In the genomic region with DNA sequence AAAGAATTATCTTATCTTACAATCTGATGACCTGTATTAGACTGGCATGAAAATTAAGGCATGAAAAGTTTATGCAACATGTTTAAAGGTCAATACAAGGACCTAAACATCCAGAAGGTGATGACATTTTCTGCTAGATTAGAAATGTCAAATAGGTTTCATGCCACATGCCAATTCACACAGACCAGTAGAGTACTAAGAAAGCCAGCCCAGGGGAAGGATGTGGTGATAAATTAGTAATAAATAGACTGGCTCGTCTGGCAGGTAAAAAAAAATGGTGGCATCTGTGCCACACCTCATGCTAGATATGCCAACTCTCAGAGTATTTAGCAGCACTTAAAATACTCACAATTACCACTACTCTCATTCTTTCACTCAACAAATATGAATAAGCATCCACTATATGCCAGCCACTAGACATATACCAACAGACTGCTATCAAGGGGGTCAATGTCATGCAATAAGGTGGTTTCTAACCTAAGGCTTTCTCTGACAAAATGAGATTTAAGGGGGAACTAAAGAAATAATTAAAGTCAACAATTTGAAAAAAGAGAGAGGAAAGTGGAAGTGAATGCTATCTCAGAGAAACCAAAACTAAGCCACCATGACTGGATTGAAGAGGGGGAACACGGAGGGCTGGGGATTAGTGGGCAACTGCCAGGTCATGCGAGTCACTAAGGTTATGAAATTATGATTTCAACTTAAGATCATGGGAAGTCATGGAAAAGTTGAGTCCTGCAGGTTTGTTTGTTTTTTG, we compare ENCODE assay signal across 10 cellular contexts.
DNase-seq lines count a peak whose midpoint lies in the region; ATAC-seq and TF ChIP-seq lines count a peak whose summit lies in the region.
"Had no signal": no experiment of that assay in that cellular context is flagged by ENCODE, and none has a peak within 500 bp of the region (broad histone marks: within the 10 kb centered on the region; RNA-seq: fewer than 3 reads in every experiment).

No MANE protein-coding gene starts in this region.

- TF ChIP-seq CTCF in Calu3 (IDR thresholded peaks at IDR 0.05; ENCODE audit: unreplicated experiment) (no peak), GM20000 (IDR thresholded peaks at IDR 0.05; ENCODE audit: extremely low read depth, missing control alignments) (no peak), vagina (IDR thresholded peaks at IDR 0.05) (no peak)

- no peaks in the 10 kb centered on the region for H3K9me3 Mint-ChIP-seq in Calu3 (ENCODE audit: low read depth, unreplicated experiment)

- CTCF ChIA-PET in Calu3 (lab: Charles Lee): no interaction called here

- H3K36me3 Mint-ChIP-seq in Calu3 (ENCODE audit: insufficient read depth, unreplicated experiment): no peaks in the 10 kb centered on the region

- H3K4me3 ChIP-seq in vagina: no peak overlapping the region

- no peaks in the 10 kb centered on the region for H3K36me3 ChIP-seq in vagina
- H3K36me3 ChIP-seq: neutrophil had no signal

- peak; percentile 25 for ATAC-seq in HG03469 (IDR thresholded peaks at IDR 0.05; ENCODE audit: unreplicated experiment)

- H3K27me3 ChIP-seq in vagina: no peaks in the 10 kb centered on the region
- H3K27me3 ChIP-seq: neutrophil had no signal

- peak overlapping the region; percentile 11 for H3K27ac Mint-ChIP-seq in Calu3 (ENCODE audit: unreplicated experiment)

- intact Hi-C loops in Calu3 (cut with micrococcal nuclease; ENCODE audit: unreplicated experiment) (no loop called here), vagina (cut with DNase I) (no loop called here)

- DNase-seq in Calu3: no peak
- DNase-seq in GM20000 (ENCODE audit: low spot score): peak; percentile 30
- DNase-seq in activated naive CD8-positive, alpha-beta T cell treated with anti-CD3 and anti-CD28 coated beads, Interleukin-2, amount 50 U/mL, for 16 hours (ENCODE audit: low read depth, low spot score): peak; percentile 24
- DNase-seq in NCI-H2081 (lab: John Stamatoyannopoulos, UW): no peak
- DNase-seq in NCI-H748 treated with DMSO at 0.1 percent for 48 hours (lab: John Stamatoyannopoulos, UW): no peak
- no peak for DNase-seq in vagina (ENCODE audit: extremely low spot score in 2 of 2)
- no peak for DNase-seq in activated CD8-positive, alpha-beta memory T cell treated with anti-CD3 and anti-CD28 coated beads, Interleukin-2, amount 50 U/mL, for 48 hours
- DNase-seq: GF-D8 had no signal

- no peak for TF ChIP-seq POLR2A in vagina (IDR thresholded peaks at IDR 0.05)

- H3K27me3 Mint-ChIP-seq in Calu3 (ENCODE audit: unreplicated experiment): no peaks in the 10 kb centered on the region

- H3K4me3 Mint-ChIP-seq in Calu3 (ENCODE audit: low read depth, unreplicated experiment): no peak overlapping the region

- BruUV-seq in Calu3 (replicated peaks; lab: Mats Ljungman, UMichigan): no TSS peak

- no peak overlapping the region for H3K27ac ChIP-seq in vagina
- H3K27ac ChIP-seq: neutrophil had no signal

- H3K4me1 Mint-ChIP-seq in Calu3 (ENCODE audit: low read depth, unreplicated experiment): peaks cover 28% of the 10 kb centered on the region

- peaks cover 9% of the 10 kb centered on the region for H3K4me1 ChIP-seq in vagina

- H3K9me3 ChIP-seq in vagina: no peaks in the 10 kb centered on the region
- H3K9me3 ChIP-seq: neutrophil had no signal

Comparison
In these comparisons a context has a peak if more than half of its experiments do, and no peak if none do; other contexts are left out.
1. DNase-seq: peak in GM20000 (single experiment) and activated naive CD8-positive, alpha-beta T cell treated with anti-CD3 and anti-CD28 coated beads, Interleukin-2, amount 50 U/mL, for 16 hours (single experiment); none in Calu3 (single experiment), NCI-H2081 (0 of 2), NCI-H748 treated with DMSO at 0.1 percent for 48 hours (single experiment), vagina (0 of 2) and activated CD8-positive, alpha-beta memory T cell treated with anti-CD3 and anti-CD28 coated beads, Interleukin-2, amount 50 U/mL, for 48 hours (single experiment).